Comparison of ENCODE assay signal across 3 cellular contexts in the genomic region with DNA sequence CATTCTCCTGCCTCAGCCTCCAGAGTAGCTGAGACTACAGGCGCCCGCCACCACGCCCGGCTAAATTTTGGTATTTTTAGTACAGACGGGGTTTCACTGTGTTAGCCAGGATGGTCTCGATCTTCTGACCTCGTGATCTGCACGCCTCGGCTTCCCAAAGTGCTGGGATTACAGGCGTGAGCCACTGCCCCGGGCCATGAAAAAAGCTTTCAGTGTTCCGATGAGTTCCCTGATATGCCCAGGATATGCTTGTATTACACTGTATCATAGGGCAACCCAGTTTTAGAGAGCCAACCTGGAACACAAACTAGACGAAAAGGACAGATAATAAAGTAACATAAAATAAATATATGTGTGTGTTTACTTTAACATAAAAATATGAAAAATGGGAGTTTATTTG. TPM values are rescaled to one million over a fixed set of nuclear protein-coding genes. Genes with fewer than 3 reads are reported as not detected.
"Had no signal": no experiment of that assay in that cellular context is flagged by ENCODE, and none has a peak within 500 bp of the region (broad histone marks: within the 10 kb centered on the region; RNA-seq: fewer than 3 reads in every experiment).

No MANE protein-coding gene starts in this region.

RNA-seq across cellular contexts. Expression of gene MCF2L2, which starts 37.3 kb away (rescaled TPM):
- total RNA-seq: HepG2, HT-29 had no signal
- polyA plus RNA-seq: HepG2, IMR-90 had no signal
